Comparison of ENCODE assay signal across 1 cellular context in the genomic region with DNA sequence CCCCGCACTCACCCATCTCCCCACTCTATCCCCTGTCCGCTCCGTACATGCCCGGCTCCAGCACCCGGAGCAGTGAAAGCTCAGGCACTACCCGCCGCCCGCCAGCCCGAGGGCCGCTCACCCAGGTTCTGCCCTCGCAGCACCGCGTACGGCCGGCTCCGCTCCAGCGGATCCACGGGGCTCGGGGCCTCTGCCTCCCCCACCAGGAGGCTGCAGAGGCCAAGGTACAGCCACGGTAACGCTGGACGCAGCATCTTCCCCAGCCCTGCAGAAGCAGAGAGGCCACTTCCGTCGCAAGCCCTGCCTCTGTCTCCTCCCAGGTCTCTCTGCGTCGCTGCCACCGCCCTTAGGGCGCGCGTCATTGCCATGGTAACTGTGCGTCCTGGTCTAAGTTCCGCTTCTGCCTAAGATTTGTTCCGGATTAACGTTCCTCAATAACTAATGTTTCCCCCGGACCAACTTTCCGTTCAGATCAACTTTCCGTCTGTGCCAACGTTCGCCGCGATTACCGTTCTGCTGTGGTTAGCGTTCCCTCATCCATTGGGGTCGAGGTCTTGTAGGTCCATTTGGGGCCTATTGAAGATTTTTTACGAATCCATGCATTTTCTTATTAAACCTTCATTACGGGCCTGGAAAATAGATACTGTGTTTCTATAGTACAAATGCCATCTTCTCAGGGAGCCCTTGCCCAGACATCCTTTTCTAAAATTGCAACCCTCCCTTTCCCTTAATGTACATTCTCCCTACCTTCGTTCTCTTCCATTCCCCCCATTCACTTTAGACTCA.
A peak's percentile ranks its signal among the peaks of the same experiment; 100 is the strongest.
TF ChIP-seq lines count a peak whose summit lies in the region.

Gene C12orf76 (minus strand): TSS at position 281 of the 786 bp plus-strand sequence. CDS start 27 bp downstream, at position 254.

TF ChIP-seq in HepG2, 621 proteins besides CTCF, POLR2A, EP300 and RAD21 (continued from another document and continues in another):
- no peak for TF ChIP-seq ZNF224 (CRISPR knock-in tag; IDR thresholded peaks at IDR 0.05)
- peak; percentile 76 for TF ChIP-seq CREB1 (IDR thresholded peaks at IDR 0.05)
- peak; percentile 81 for TF ChIP-seq CREB1 (CRISPR knock-in tag; IDR thresholded peaks at IDR 0.05)
- peak; percentile 58 for TF ChIP-seq RFX5 (IDR thresholded peaks at IDR 0.05; ENCODE audit: low read depth, low read length)
- TF ChIP-seq ZNF878 (CRISPR knock-in tag; IDR thresholded peaks at IDR 0.05): peak; percentile 88; the same call in 1 of the 2 replicates
- peak; percentile 60; the same call in 1 of the 2 replicates for TF ChIP-seq NFIC (IDR thresholded peaks at IDR 0.05; ENCODE audit: low read length)
- no peak for TF ChIP-seq ZBTB7A (CRISPR knock-in tag; IDR thresholded peaks at IDR 0.05)
- TF ChIP-seq TGIF2 (CRISPR knock-in tag; IDR thresholded peaks at IDR 0.05): peak; percentile 94; the same call in 1 of the 2 replicates
- TF ChIP-seq ZSCAN20 (CRISPR knock-in tag; IDR thresholded peaks at IDR 0.05; ENCODE audit: borderline replicate concordance): peak; percentile 85
- peak; percentile 64; the same call in 1 of the 2 replicates for TF ChIP-seq HCFC1 (IDR thresholded peaks at IDR 0.05; ENCODE audit: low read depth, low read length)
- peak; percentile 78 for TF ChIP-seq ZNF430 (CRISPR knock-in tag; IDR thresholded peaks at IDR 0.05)
- peak; percentile 24; the same call in 1 of the 2 replicates for TF ChIP-seq ZNF7 (CRISPR knock-in tag; IDR thresholded peaks at IDR 0.05)
- TF ChIP-seq, protein P1, sequence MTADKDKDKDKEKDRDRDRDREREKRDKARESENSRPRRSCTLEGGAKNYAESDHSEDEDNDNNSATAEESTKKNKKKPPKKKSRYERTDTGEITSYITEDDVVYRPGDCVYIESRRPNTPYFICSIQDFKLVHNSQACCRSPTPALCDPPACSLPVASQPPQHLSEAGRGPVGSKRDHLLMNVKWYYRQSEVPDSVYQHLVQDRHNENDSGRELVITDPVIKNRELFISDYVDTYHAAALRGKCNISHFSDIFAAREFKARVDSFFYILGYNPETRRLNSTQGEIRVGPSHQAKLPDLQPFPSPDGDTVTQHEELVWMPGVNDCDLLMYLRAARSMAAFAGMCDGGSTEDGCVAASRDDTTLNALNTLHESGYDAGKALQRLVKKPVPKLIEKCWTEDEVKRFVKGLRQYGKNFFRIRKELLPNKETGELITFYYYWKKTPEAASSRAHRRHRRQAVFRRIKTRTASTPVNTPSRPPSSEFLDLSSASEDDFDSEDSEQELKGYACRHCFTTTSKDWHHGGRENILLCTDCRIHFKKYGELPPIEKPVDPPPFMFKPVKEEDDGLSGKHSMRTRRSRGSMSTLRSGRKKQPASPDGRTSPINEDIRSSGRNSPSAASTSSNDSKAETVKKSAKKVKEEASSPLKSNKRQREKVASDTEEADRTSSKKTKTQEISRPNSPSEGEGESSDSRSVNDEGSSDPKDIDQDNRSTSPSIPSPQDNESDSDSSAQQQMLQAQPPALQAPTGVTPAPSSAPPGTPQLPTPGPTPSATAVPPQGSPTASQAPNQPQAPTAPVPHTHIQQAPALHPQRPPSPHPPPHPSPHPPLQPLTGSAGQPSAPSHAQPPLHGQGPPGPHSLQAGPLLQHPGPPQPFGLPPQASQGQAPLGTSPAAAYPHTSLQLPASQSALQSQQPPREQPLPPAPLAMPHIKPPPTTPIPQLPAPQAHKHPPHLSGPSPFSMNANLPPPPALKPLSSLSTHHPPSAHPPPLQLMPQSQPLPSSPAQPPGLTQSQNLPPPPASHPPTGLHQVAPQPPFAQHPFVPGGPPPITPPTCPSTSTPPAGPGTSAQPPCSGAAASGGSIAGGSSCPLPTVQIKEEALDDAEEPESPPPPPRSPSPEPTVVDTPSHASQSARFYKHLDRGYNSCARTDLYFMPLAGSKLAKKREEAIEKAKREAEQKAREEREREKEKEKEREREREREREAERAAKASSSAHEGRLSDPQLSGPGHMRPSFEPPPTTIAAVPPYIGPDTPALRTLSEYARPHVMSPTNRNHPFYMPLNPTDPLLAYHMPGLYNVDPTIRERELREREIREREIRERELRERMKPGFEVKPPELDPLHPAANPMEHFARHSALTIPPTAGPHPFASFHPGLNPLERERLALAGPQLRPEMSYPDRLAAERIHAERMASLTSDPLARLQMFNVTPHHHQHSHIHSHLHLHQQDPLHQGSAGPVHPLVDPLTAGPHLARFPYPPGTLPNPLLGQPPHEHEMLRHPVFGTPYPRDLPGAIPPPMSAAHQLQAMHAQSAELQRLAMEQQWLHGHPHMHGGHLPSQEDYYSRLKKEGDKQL (CRISPR knock-in tag; IDR thresholded peaks at IDR 0.05; ENCODE audit: low read depth): no peak; the same call in 1 of the 2 replicates
- no peak for TF ChIP-seq CHD4 (IDR thresholded peaks at IDR 0.05; ENCODE audit: borderline replicate concordance, low read length)
- TF ChIP-seq, protein P2, sequence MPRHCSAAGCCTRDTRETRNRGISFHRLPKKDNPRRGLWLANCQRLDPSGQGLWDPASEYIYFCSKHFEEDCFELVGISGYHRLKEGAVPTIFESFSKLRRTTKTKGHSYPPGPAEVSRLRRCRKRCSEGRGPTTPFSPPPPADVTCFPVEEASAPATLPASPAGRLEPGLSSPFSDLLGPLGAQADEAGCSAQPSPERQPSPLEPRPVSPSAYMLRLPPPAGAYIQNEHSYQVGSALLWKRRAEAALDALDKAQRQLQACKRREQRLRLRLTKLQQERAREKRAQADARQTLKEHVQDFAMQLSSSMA (CRISPR knock-in tag; IDR thresholded peaks at IDR 0.05): peak; percentile 83
- TF ChIP-seq ZNF547 (CRISPR knock-in tag; IDR thresholded peaks at IDR 0.05): no peak
- peak; percentile 70; the same call in 1 of the 2 replicates for TF ChIP-seq SP4 (CRISPR knock-in tag; IDR thresholded peaks at IDR 0.05)
- TF ChIP-seq IRF2 (CRISPR knock-in tag; IDR thresholded peaks at IDR 0.05): peak; percentile 99
- 0 out of 2 replicates have a peak, but pooled peaks have one; percentile 18 for TF ChIP-seq NFATC3 (CRISPR knock-in tag; IDR thresholded peaks at IDR 0.05)
- TF ChIP-seq KDM3A (CRISPR knock-in tag; IDR thresholded peaks at IDR 0.05; ENCODE audit: low read depth): peak; percentile 91
- TF ChIP-seq ZNF160 (CRISPR knock-in tag; IDR thresholded peaks at IDR 0.05): no peak
- TF ChIP-seq KLF12 (CRISPR knock-in tag; IDR thresholded peaks at IDR 0.05; ENCODE audit: borderline replicate concordance): peak; percentile 94; the same call in 1 of the 2 replicates
- no peak for TF ChIP-seq KLF15 (CRISPR knock-in tag; IDR thresholded peaks at IDR 0.05; ENCODE audit: borderline replicate concordance)
- TF ChIP-seq ELF4 (CRISPR knock-in tag; IDR thresholded peaks at IDR 0.05; ENCODE audit: borderline replicate concordance): no peak
- TF ChIP-seq, protein P3, sequence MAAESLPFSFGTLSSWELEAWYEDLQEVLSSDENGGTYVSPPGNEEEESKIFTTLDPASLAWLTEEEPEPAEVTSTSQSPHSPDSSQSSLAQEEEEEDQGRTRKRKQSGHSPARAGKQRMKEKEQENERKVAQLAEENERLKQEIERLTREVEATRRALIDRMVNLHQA (CRISPR knock-in tag; IDR thresholded peaks at IDR 0.05): 0 out of 2 replicates have a peak, but pooled peaks have one; percentile 35
- no peak; the same call in 1 of the 2 replicates for TF ChIP-seq ZNF747 (CRISPR knock-in tag; IDR thresholded peaks at IDR 0.05; ENCODE audit: borderline replicate concordance)
- peak; percentile 91 for TF ChIP-seq ZFP1 (CRISPR knock-in tag; IDR thresholded peaks at IDR 0.05)
- no peak for TF ChIP-seq EED (CRISPR knock-in tag; IDR thresholded peaks at IDR 0.05)
- TF ChIP-seq, protein P4, sequence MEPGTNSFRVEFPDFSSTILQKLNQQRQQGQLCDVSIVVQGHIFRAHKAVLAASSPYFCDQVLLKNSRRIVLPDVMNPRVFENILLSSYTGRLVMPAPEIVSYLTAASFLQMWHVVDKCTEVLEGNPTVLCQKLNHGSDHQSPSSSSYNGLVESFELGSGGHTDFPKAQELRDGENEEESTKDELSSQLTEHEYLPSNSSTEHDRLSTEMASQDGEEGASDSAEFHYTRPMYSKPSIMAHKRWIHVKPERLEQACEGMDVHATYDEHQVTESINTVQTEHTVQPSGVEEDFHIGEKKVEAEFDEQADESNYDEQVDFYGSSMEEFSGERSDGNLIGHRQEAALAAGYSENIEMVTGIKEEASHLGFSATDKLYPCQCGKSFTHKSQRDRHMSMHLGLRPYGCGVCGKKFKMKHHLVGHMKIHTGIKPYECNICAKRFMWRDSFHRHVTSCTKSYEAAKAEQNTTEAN (CRISPR knock-in tag; conservative IDR thresholded peaks at IDR 0.05): peak; percentile 45; the same call in 1 of the 2 replicates
- TF ChIP-seq HOXD1 (CRISPR knock-in tag; IDR thresholded peaks at IDR 0.05): peak; percentile 50; the same call in 1 of the 2 replicates
- peak; percentile 87; the same call in 1 of the 2 replicates for TF ChIP-seq ZNF792 (CRISPR knock-in tag; IDR thresholded peaks at IDR 0.05)
- peak; percentile 75; the same call in 1 of the 2 replicates for TF ChIP-seq THAP9 (CRISPR knock-in tag; IDR thresholded peaks at IDR 0.05; ENCODE audit: borderline replicate concordance)
- TF ChIP-seq ZNF670 (CRISPR knock-in tag; IDR thresholded peaks at IDR 0.05; ENCODE audit: borderline replicate concordance): peak; percentile 68; the same call in 1 of the 2 replicates
- TF ChIP-seq, protein P5, sequence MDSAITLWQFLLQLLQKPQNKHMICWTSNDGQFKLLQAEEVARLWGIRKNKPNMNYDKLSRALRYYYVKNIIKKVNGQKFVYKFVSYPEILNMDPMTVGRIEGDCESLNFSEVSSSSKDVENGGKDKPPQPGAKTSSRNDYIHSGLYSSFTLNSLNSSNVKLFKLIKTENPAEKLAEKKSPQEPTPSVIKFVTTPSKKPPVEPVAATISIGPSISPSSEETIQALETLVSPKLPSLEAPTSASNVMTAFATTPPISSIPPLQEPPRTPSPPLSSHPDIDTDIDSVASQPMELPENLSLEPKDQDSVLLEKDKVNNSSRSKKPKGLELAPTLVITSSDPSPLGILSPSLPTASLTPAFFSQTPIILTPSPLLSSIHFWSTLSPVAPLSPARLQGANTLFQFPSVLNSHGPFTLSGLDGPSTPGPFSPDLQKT (CRISPR knock-in tag; IDR thresholded peaks at IDR 0.05; ENCODE audit: borderline replicate concordance): no peak
- TF ChIP-seq, protein P6, sequence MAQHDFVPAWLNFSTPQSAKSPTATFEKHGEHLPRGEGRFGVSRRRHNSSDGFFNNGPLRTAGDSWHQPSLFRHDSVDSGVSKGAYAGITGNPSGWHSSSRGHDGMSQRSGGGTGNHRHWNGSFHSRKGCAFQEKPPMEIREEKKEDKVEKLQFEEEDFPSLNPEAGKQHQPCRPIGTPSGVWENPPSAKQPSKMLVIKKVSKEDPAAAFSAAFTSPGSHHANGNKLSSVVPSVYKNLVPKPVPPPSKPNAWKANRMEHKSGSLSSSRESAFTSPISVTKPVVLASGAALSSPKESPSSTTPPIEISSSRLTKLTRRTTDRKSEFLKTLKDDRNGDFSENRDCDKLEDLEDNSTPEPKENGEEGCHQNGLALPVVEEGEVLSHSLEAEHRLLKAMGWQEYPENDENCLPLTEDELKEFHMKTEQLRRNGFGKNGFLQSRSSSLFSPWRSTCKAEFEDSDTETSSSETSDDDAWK (CRISPR knock-in tag; IDR thresholded peaks at IDR 0.05): no peak
- TF ChIP-seq U2AF1 (optimal IDR thresholded peaks at IDR 0.05; ENCODE audit: low read depth, low read length): peak; percentile 33
- 0 out of 2 replicates have a peak, but pooled peaks have one; percentile 67 for TF ChIP-seq KDM4B (CRISPR knock-in tag; IDR thresholded peaks at IDR 0.05)
- peak; percentile 69 for TF ChIP-seq RXRB (CRISPR knock-in tag; IDR thresholded peaks at IDR 0.05; ENCODE audit: borderline replicate concordance)
- no peak for TF ChIP-seq ZNF101 (CRISPR knock-in tag; IDR thresholded peaks at IDR 0.05; ENCODE audit: borderline replicate concordance, low read depth)
- peak; percentile 95 for TF ChIP-seq RFX1 (IDR thresholded peaks at IDR 0.05)
- peak; percentile 58; the same call in 1 of the 2 replicates for TF ChIP-seq ZZZ3 (CRISPR knock-in tag; IDR thresholded peaks at IDR 0.05; ENCODE audit: borderline replicate concordance)
- TF ChIP-seq ZNF598 (CRISPR knock-in tag; IDR thresholded peaks at IDR 0.05; ENCODE audit: borderline replicate concordance): peak; percentile 95
- TF ChIP-seq, protein P7, sequence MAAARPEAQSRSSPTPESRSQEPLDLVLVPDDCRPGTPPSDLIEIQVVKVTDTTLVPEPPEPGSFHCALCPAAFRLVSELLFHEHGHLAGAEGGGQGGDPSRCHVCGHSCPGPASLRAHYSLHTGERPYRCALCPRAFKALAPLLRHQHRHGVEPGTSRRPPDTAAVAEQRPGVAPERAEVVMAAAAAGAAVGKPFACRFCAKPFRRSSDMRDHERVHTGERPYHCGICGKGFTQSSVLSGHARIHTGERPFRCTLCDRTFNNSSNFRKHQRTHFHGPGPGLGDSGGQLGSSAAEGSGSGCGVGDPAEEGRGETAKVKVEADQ (CRISPR knock-in tag; IDR thresholded peaks at IDR 0.05; ENCODE audit: borderline replicate concordance): peak; percentile 83; the same call in 1 of the 2 replicates
- TF ChIP-seq, protein P8, sequence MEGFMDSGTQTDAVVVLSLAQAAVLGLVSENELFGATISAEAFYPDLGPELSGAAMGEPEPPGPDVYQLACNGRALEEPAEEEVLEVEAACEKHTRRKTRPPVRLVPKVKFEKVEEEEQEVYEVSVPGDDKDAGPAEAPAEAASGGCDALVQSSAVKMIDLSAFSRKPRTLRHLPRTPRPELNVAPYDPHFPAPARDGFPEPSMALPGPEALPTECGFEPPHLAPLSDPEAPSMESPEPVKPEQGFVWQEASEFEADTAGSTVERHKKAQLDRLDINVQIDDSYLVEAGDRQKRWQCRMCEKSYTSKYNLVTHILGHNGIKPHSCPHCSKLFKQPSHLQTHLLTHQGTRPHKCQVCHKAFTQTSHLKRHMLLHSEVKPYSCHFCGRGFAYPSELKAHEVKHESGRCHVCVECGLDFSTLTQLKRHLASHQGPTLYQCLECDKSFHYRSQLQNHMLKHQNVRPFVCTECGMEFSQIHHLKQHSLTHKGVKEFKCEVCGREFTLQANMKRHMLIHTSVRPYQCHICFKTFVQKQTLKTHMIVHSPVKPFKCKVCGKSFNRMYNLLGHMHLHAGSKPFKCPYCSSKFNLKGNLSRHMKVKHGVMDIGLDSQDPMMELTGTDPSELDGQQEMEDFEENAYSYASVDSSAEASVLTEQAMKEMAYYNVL (CRISPR knock-in tag; IDR thresholded peaks at IDR 0.05; ENCODE audit: borderline replicate concordance): peak; percentile 21; the same call in 1 of the 2 replicates
